In the genomic region with DNA sequence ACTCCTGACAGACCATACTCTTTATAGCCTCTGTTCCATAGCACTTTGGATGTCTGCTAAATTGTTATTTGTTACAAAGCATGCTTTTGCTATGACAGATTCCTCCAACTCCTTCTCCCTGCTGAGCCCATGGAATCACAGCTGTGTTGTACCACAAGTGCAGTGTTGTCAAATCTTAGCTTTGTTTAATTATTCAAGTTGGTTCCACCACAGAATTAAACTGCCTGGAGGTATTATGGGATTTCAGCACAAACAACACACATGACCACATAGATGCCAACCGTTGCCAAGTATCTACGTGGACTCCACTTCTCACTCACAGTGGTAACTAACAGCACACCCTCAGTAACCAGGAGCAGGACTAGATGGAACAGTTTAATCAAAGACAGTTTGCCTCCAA, we compare ENCODE assay signal across 21 cellular contexts. TPM values are rescaled to one million over a fixed set of nuclear protein-coding genes. Genes with fewer than 3 reads are reported as not detected.
A peak's percentile ranks its signal among the peaks of the same experiment; 100 is the strongest.
DNase-seq lines count a peak whose midpoint lies in the region; TF ChIP-seq lines count a peak whose summit lies in the region.
"Had no signal": no experiment of that assay in that cellular context is flagged by ENCODE, and none has a peak within 500 bp of the region (broad histone marks: within the 10 kb centered on the region; RNA-seq: fewer than 3 reads in every experiment).

No MANE protein-coding gene starts in this region.

- no peak for TF ChIP-seq CTCF in colonic mucosa (IDR thresholded peaks at IDR 0.05)
- no peak for TF ChIP-seq CTCF in suprapubic skin (IDR thresholded peaks at IDR 0.05)

- intact Hi-C loops in colonic mucosa (cut with DNase I): no loop called here

- H3K27me3 ChIP-seq in colonic mucosa (no peaks in the 10 kb centered on the region), muscle layer of colon (ENCODE audit: control insufficient read depth in 1 of 2, insufficient read depth in 2 of 2, low read length in 2 of 2) (no peaks in the 10 kb centered on the region), suprapubic skin (no peaks in the 10 kb centered on the region)
- H3K27me3 ChIP-seq: BE2C, foreskin keratinocyte, vagina had no signal

- no peak for TF ChIP-seq EP300 in suprapubic skin (IDR thresholded peaks at IDR 0.05)

- WGBS in suprapubic skin: 69% methylated on average over 2 of the region's 2 CpGs

- H3K27ac ChIP-seq in colonic mucosa (peak overlapping the region; percentile 15), muscle layer of colon (ENCODE audit: low read depth, low read length) (peak overlapping the region; percentile 77), suprapubic skin (peak overlapping the region; percentile 34)
- H3K27ac ChIP-seq: foreskin keratinocyte, RWPE1, vagina had no signal

- H3K4me3 ChIP-seq in colonic mucosa: no peak overlapping the region
- H3K4me3 ChIP-seq in muscle layer of colon (ENCODE audit: low read depth in 1 of 2, low read length in 2 of 2): peak overlapping the region; percentile 4 to 26
- no peak overlapping the region for H3K4me3 ChIP-seq in suprapubic skin
- H3K4me3 ChIP-seq: GM12878, vagina had no signal

- DNase-seq in NCI-H2029 (lab: John Stamatoyannopoulos, UW) (peak; percentile 36), colonic mucosa (no peak), suprapubic skin (ENCODE audit: low spot score in 2 of 2) (no peak), AG20443 (ENCODE audit: low spot score) (no peak), NOMO-1 (lab: John Stamatoyannopoulos, UW; ENCODE audit: unreplicated experiment in 2 of 2) (no peak)
- DNase-seq in activated CD4-positive, CD25-positive, alpha-beta regulatory T cell (lab: John Stamatoyannopoulos, UW): no peak
- DNase-seq: activated CD4-positive, alpha-beta T cell treated with anti-CD3 and anti-CD28 coated beads for 4 hours; activated effector memory CD4-positive, alpha-beta T cell treated with Interleukin-2 at 50 U/mL for 16 hours; BE2C; Calu3; foreskin keratinocyte; GDM1; midbrain; NCI-H1694 treated with DMSO at 0.1 percent for 48 hours; NCI-H446 treated with DMSO at 0.1 percent for 48 hours; NK-92 treated with Interleukin-12 subunit alpha and Interleukin-12 subunit beta, amount 100 ng/mL, for 24 hours; stimulated activated CD4-positive, alpha-beta T cell treated with anti-CD3 and anti-CD28 coated beads, Interleukin-2, amount 100 ng/mL, for 24 hours had no signal

- H3K36me3 ChIP-seq in colonic mucosa (no peaks in the 10 kb centered on the region), muscle layer of colon (ENCODE audit: insufficient read depth, low read length) (no peaks in the 10 kb centered on the region), suprapubic skin (no peaks in the 10 kb centered on the region)
- H3K36me3 ChIP-seq: BE2C, vagina had no signal

- H3K9me3 ChIP-seq in colonic mucosa (no peaks in the 10 kb centered on the region), muscle layer of colon (ENCODE audit: low read length) (no peaks in the 10 kb centered on the region), suprapubic skin (no peaks in the 10 kb centered on the region)
- H3K9me3 ChIP-seq: BE2C, vagina had no signal

- no peak for TF ChIP-seq POLR2A in suprapubic skin (IDR thresholded peaks at IDR 0.05)

- H3K4me1 ChIP-seq in colonic mucosa (peaks cover 9% of the 10 kb centered on the region), muscle layer of colon (ENCODE audit: insufficient read depth, low read length) (peaks cover 31% of the 10 kb centered on the region), suprapubic skin (peaks cover 16% of the 10 kb centered on the region)
- H3K4me1 ChIP-seq: foreskin keratinocyte had no signal

- H3K9ac ChIP-seq in colonic mucosa (ENCODE audit: low read depth in 2 of 2, low read length in 2 of 2) (no peak overlapping the region), muscle layer of colon (ENCODE audit: low read length) (no peak overlapping the region)

RNA-seq across cellular contexts. Expression of gene MARCKS, which starts 32.7 kb away (rescaled TPM):
- total RNA-seq in colonic mucosa (100 to 1,000 TPM; 228 to 242 TPM), suprapubic skin (10 to 100 TPM; 49.3 to 57.1 (median 54.6) TPM)

Comparison
In these comparisons a context has a peak if more than half of its experiments do, and no peak if none do; other contexts are left out.
1. H3K27ac ChIP-seq: peak in every context shown above with its lines; median percentile 77 in muscle layer of colon; 34 in suprapubic skin; 15 in colonic mucosa.
2. H3K4me3 ChIP-seq: peak in muscle layer of colon (2 of 2); none in colonic mucosa (single experiment) and suprapubic skin (single experiment).